Comparison of ENCODE assay signal across 11 cellular contexts in the genomic region with DNA sequence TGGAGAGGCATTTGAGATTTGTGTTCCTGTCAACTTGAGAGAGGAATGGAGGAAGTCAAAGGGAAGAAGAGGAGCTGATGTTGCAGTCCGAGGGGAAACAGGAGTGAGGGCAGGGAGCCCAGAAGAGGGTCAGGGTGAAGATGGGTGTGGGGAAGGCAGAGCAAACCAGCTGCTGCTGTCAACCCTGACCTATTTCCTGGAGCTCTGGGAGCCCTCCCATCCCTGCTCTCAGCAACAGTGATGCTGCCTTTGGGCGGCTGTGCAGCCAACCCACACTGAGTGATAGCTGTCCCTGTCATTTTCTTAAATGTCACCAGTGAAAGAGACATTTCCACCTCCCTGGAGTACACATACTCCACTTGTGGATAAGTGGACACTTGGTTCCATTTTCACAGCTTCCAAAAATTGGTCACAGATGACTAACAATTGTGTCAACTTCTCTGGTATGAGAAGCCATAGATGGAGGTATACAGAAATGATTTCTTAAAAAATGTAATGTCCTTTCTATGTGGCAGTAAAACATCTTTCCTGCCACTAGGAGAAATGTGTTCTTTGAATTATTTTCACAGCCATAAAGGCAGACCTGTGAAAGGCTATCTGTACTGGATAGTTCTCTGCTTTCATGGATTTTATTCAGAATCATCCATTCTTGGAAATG.
DNase-seq lines count a peak whose midpoint lies in the region; ATAC-seq and TF ChIP-seq lines count a peak whose summit lies in the region.
"Had no signal": no experiment of that assay in that cellular context is flagged by ENCODE, and none has a peak within 500 bp of the region (broad histone marks: within the 10 kb centered on the region; RNA-seq: fewer than 3 reads in every experiment).

No MANE protein-coding gene starts in this region.

- DNase-seq in IMR-90 (peak; percentile 39), body of pancreas (peak in 3 of 4 donors; percentile 15 to 22 (median 17)), left lung (no peak), spleen (peak; percentile 79), G401 (ENCODE audit: low spot score) (no peak), NOMO-1 (lab: John Stamatoyannopoulos, UW; ENCODE audit: unreplicated experiment in 2 of 2) (no peak), hippocampal formation (lab: John Stamatoyannopoulos, UW) (no peak)
- DNase-seq: activated CD4-positive, alpha-beta T cell treated with anti-CD3 and anti-CD28 coated beads for 4 hours; effector CD4-positive, alpha-beta T cell; NCI-H524 treated with DMSO at 0.1 percent for 48 hours had no signal

- no peak for TF ChIP-seq CTCF in IMR-90 (conservative IDR thresholded peaks at IDR 0.05; ENCODE audit: low read depth, low read length)
- TF ChIP-seq CTCF in body of pancreas (IDR thresholded peaks at IDR 0.05) = no peak
- no peak for TF ChIP-seq CTCF in left lung (IDR thresholded peaks at IDR 0.05)
- no peak for TF ChIP-seq CTCF in spleen (IDR thresholded peaks at IDR 0.05 in 8 of 11, conservative IDR thresholded peaks at IDR 0.05 in 3 of 11)

- H2BK15ac ChIP-seq in IMR-90 (ENCODE audit: low read depth, low read length) = peak overlapping the region; percentile 83; the same call in 2 of the 3 replicates

- H3K36me3 ChIP-seq in IMR-90 (ENCODE audit: control insufficient read depth, insufficient read depth, low read length) = no peaks in the 10 kb centered on the region
- no peaks in the 10 kb centered on the region for H3K36me3 ChIP-seq in body of pancreas (replicated peaks in 1 of 2; ENCODE audit: insufficient read depth in 1 of 2, low read depth in 2 of 2)
- H3K36me3 ChIP-seq in left lung = no peaks in the 10 kb centered on the region
- H3K36me3 ChIP-seq in spleen = no peaks in the 10 kb centered on the region

- H3K4me3 ChIP-seq in IMR-90 (ENCODE audit: insufficient read depth, low read depth, low read length) = no peak overlapping the region
- no peak overlapping the region for H3K4me3 ChIP-seq in body of pancreas
- no peak overlapping the region for H3K4me3 ChIP-seq in left lung
- no peak overlapping the region for H3K4me3 ChIP-seq in spleen

- peak overlapping the region in 1 of 2 experiments; percentile 81; a peak in 3 of 4 replicates for H4K8ac ChIP-seq in IMR-90 (ENCODE audit: low read depth in 2 of 2, low read length in 2 of 2)

- H4K91ac ChIP-seq in IMR-90 (ENCODE audit: insufficient read depth, low read depth, low read length) = peak overlapping the region; percentile 43; the same call in 1 of the 2 replicates

- no peaks in the 10 kb centered on the region for H3K9me1 ChIP-seq in IMR-90 (ENCODE audit: insufficient read depth, low read length)

- no CpG with 5 or more reads among the region's 2 CpGs for WGBS in IMR-90 (ENCODE audit: extremely low coverage in 2 of 2, insufficient read length in 1 of 2), 2 experiments
- 66 to 68% methylated on average over 2 of the region's 2 CpGs for WGBS in body of pancreas, 2 donors
- 28 to 42% (median 37%) methylated on average over 2 of the region's 2 CpGs for WGBS in spleen, 5 donors

- H3K23ac ChIP-seq in IMR-90 (ENCODE audit: low read depth, low read length) = no peak overlapping the region

- H2AFZ ChIP-seq in IMR-90 (replicated peaks; ENCODE audit: low read length, poor library complexity) = peak overlapping the region; percentile 58

- H4K5ac ChIP-seq in IMR-90 (ENCODE audit: low read depth, low read length) = peak overlapping the region; percentile 5; the same call in 1 of the 2 replicates

- BruUV-seq in IMR-90 (replicated peaks; lab: Mats Ljungman, UMichigan) = no TSS peak

- dilution Hi-C loops in IMR-90 (cut with HindIII; ENCODE audit: low sequenced_read_pairs, unreplicated experiment) = no loop called here

- no peak overlapping the region for H3K4me2 ChIP-seq in IMR-90 (ENCODE audit: low read depth, low read length)

- peaks cover 12% of the 10 kb centered on the region for H3K4me1 ChIP-seq in IMR-90 (ENCODE audit: control insufficient read depth, insufficient read depth, low read length)
- H3K4me1 ChIP-seq in body of pancreas = no peaks in the 10 kb centered on the region
- H3K4me1 ChIP-seq in left lung = peaks cover 0 to 9% of the 10 kb centered on the region in 2 donors
- H3K4me1 ChIP-seq in spleen = peaks cover 0 to 23% (median 14%) of the 10 kb centered on the region in 6 donors

- peak overlapping the region; percentile 34 for H3K14ac ChIP-seq in IMR-90 (replicated peaks; ENCODE audit: low read depth, low read length)

- H2AK5ac ChIP-seq in IMR-90 (ENCODE audit: low read depth, low read length) = peak overlapping the region; percentile 90; the same call in 1 of the 2 replicates

- H3K56ac ChIP-seq in IMR-90 (ENCODE audit: extremely low read depth, insufficient read depth, low read length) = no peak overlapping the region

- no peak overlapping the region for H2BK5ac ChIP-seq in IMR-90 (ENCODE audit: low read depth, low read length, poor library complexity, severe bottlenecking)

- H3K79me1 ChIP-seq in IMR-90 (ENCODE audit: low read depth in 1 of 2, low read length in 2 of 2) = no peaks in the 10 kb centered on the region

- CTCF ChIA-PET in IMR-90 (lab: Yijun Ruan, JAX) = interaction anchor here (0.8 kb wide), 2 partner anchors 21 to 43 kb away, joined by 3 read pairs; no protein-coding TSS in a partner anchor

- no peak overlapping the region for H3K9ac ChIP-seq in IMR-90 (ENCODE audit: low read depth, low read length)

- TF ChIP-seq POLR2A in IMR-90 (IDR thresholded peaks at IDR 0.05; ENCODE audit: low read depth, low read length) = no peak
- no peak for TF ChIP-seq POLR2A in body of pancreas (IDR thresholded peaks at IDR 0.05)
- no peak for TF ChIP-seq POLR2A in spleen (IDR thresholded peaks at IDR 0.05)

- in situ Hi-C loops in IMR-90 (cut with MboI; ENCODE audit: low sequenced_read_pairs) (no loop called here), G401 (cut with HindIII; ENCODE audit: low sequenced_read_pairs) (no loop called here)

- H3K18ac ChIP-seq in IMR-90 (ENCODE audit: low read depth, low read length) = 0 out of 2 replicates have a peak overlapping the region, but pooled peaks have one; percentile 39

- no peaks in the 10 kb centered on the region for H4K20me1 ChIP-seq in IMR-90 (ENCODE audit: insufficient read depth, low read length)

- H2AK9ac ChIP-seq in IMR-90 (replicated peaks; ENCODE audit: low read depth, low read length, poor library complexity) = no peak overlapping the region

- peaks cover 3% of the 10 kb centered on the region; the same call in 1 of the 2 replicates for H3K9me3 ChIP-seq in IMR-90 (ENCODE audit: control insufficient read depth, insufficient read depth, low read length)
- no peaks in the 10 kb centered on the region for H3K9me3 ChIP-seq in body of pancreas
- H3K9me3 ChIP-seq in left lung = no peaks in the 10 kb centered on the region
- peaks cover 0 to 2% (median 0%) of the 10 kb centered on the region in 8 donors for H3K9me3 ChIP-seq in spleen

- H2BK20ac ChIP-seq in IMR-90 (ENCODE audit: low read depth, low read length) = peak overlapping the region; percentile 86; the same call in 1 of the 2 replicates

- ATAC-seq in IMR-90 (ENCODE audit: low read depth) (peak; percentile 59), body of pancreas (no peak), left lung (peak; percentile 80), GM21515 (IDR thresholded peaks at IDR 0.05; ENCODE audit: unreplicated experiment) (no peak)

- H3K27me3 ChIP-seq in IMR-90 (ENCODE audit: control insufficient read depth, insufficient read depth, low read length) (no peaks in the 10 kb centered on the region), body of pancreas (no peaks in the 10 kb centered on the region), left lung (no peaks in the 10 kb centered on the region), spleen (replicated peaks in 1 of 7) (no peaks in the 10 kb centered on the region)

- H3K4ac ChIP-seq in IMR-90 (ENCODE audit: low read depth, low read length) = peak overlapping the region; percentile 83

- H2BK120ac ChIP-seq in IMR-90 (ENCODE audit: low read depth, low read length) = peak overlapping the region; percentile 71

- POLR2A ChIA-PET in IMR-90 (lab: Charles Lee; ENCODE audit: unreplicated experiment) = no interaction called here

- TF ChIP-seq RAD21 in IMR-90 (IDR thresholded peaks at IDR 0.05; ENCODE audit: low read length) = no peak

- H3K27ac ChIP-seq in IMR-90 (ENCODE audit: insufficient read depth, low read length) = no peak overlapping the region
- no peak overlapping the region for H3K27ac ChIP-seq in body of pancreas
- H3K27ac ChIP-seq in left lung = peak overlapping the region in 1 of 2 donors; percentile 26
- peak overlapping the region in 7 of 8 donors; percentile 1 to 60 (median 40) for H3K27ac ChIP-seq in spleen

- intact Hi-C loops in IMR-90 (cut with micrococcal nuclease) (no loop called here), body of pancreas (cut with DNase I) (no loop called here), left lung (cut with DNase I) (no loop called here), spleen (cut with DNase I; ENCODE audit: low total_unique reads) (no loop called here)

TF ChIP-seq in IMR-90, 13 proteins besides CTCF, POLR2A, EP300 and RAD21:
- no peak for TF ChIP-seq RCOR1 (IDR thresholded peaks at IDR 0.05; ENCODE audit: insufficient replicate concordance, low read length)
- TF ChIP-seq MAZ (IDR thresholded peaks at IDR 0.05; ENCODE audit: borderline replicate concordance, low read depth, low read length) = no peak

Comparison
In these comparisons a context has a peak if more than half of its experiments do, and no peak if none do; other contexts are left out.
1. ATAC-seq: peak in IMR-90 (single experiment) and left lung (single experiment); none in body of pancreas (single experiment) and GM21515 (single experiment).
2. DNase-seq: peak in IMR-90 (single experiment), body of pancreas (3 of 4) and spleen (single experiment); none in left lung (0 of 2), G401 (single experiment), NOMO-1 (0 of 2) and hippocampal formation (0 of 2).
3. H3K27ac ChIP-seq: peak in spleen (7 of 8); none in IMR-90 (single experiment) and body of pancreas (0 of 4).